19 cellular contexts compared by ENCODE assay signal in genomic region chr9:94675008-94675841, GRCh38. TPM values are rescaled to one million over a fixed set of nuclear protein-coding genes. Genes with fewer than 3 reads are reported as not detected.
DNase-seq lines count a peak whose midpoint lies in the region; ATAC-seq and TF ChIP-seq lines count a peak whose summit lies in the region.
"Had no signal": no experiment of that assay in that cellular context is flagged by ENCODE, and none has a peak within 500 bp of the region (broad histone marks: within the 10 kb centered on the region; RNA-seq: fewer than 3 reads in every experiment).

No MANE protein-coding gene starts in this region.

- H3K18ac ChIP-seq in mesenchymal stem cell (ENCODE audit: low read depth in 1 of 2, low read length in 2 of 2), result no peak overlapping the region

- no peak overlapping the region for H4K8ac ChIP-seq in mesenchymal stem cell (ENCODE audit: low read length)

- TF ChIP-seq CTCF in choroid plexus epithelial cell (conservative IDR thresholded peaks at IDR 0.05; ENCODE audit: low read depth, low read length) (no peak), WTC11 (IDR thresholded peaks at IDR 0.05) (no peak)

- H3K4me1 Mint-ChIP-seq in WTC11, result peaks cover 11% of the 10 kb centered on the region

- H3K23ac ChIP-seq in mesenchymal stem cell (ENCODE audit: low read length in 2 of 2), result no peak overlapping the region

- H2AFZ ChIP-seq in mesenchymal stem cell (ENCODE audit: low read depth, low read length), result no peak overlapping the region

- WGBS in mesenchymal stem cell, result 95% methylated on average over 7 of the region's 7 CpGs
- WGBS in aorta, 2 donors, result 3 to 4% methylated on average over 7 of the region's 7 CpGs

- H3K27ac ChIP-seq in mesenchymal stem cell (ENCODE audit: low read length, poor library complexity, severe bottlenecking), result peak overlapping the region; percentile 87
- H3K27ac ChIP-seq in aorta (ENCODE audit: low read depth in 1 of 2, low read length in 2 of 2), result peak overlapping the region; percentile 35 to 74

- CTCF ChIA-PET in WTC11 (lab: Charles Lee), result interaction anchor here (0.7 kb wide), 1 partner anchor 452 kb away, joined by 3 read pairs; no protein-coding TSS in a partner anchor

- no peak overlapping the region for H2BK15ac ChIP-seq in mesenchymal stem cell (ENCODE audit: low read depth, poor library complexity, severe bottlenecking)

- peak overlapping the region; percentile 74 for H2AK5ac ChIP-seq in mesenchymal stem cell (ENCODE audit: low read length, severe bottlenecking)

- no peak for DNase-seq in left cardiac atrium
- no peak for DNase-seq in cardiac septum (ENCODE audit: low spot score)
- peak; percentile 23 for DNase-seq in choroid plexus epithelial cell (ENCODE audit: low read depth)
- DNase-seq in mesenchymal stem cell, result no peak
- no peak for DNase-seq in aorta
- DNase-seq in WTC11 (ENCODE audit: low spot score), result no peak
- DNase-seq in activated naive CD4-positive, alpha-beta T cell treated with anti-CD3 and anti-CD28 coated beads, Interleukin-2, amount 50 U/mL, for 72 hours (ENCODE audit: low spot score in 2 of 2), result no peak
- DNase-seq: activated CD8-positive, alpha-beta memory T cell treated with anti-CD3 and anti-CD28 coated beads for 24 hours; activated naive CD4-positive, alpha-beta T cell treated with anti-CD3 and anti-CD28 coated beads for 36 hours; hypothalamus; NCI-H1048; Peyer's patch; T1000; upper lobe of left lung had no signal

- H3K9me3 ChIP-seq in mesenchymal stem cell (ENCODE audit: control insufficient read depth, low read length), result no peaks in the 10 kb centered on the region
- no peaks in the 10 kb centered on the region for H3K9me3 ChIP-seq in aorta (ENCODE audit: control insufficient read depth, low read length)
- H3K9me3 ChIP-seq: Peyer's patch, upper lobe of left lung had no signal

- ATAC-seq in left cardiac atrium (peak; percentile 47 to 72), aorta (ENCODE audit: low FRiP score) (peak; percentile 78), WTC11 (no peak), HG03565 (IDR thresholded peaks at IDR 0.05; ENCODE audit: unreplicated experiment) (no peak)
- no peak for ATAC-seq in activated naive CD4-positive, alpha-beta T cell treated with anti-CD3 and anti-CD28 coated beads, Interleukin-2, amount 50 U/mL, for 72 hours

- peak overlapping the region; percentile 9 for H2BK5ac ChIP-seq in mesenchymal stem cell (ENCODE audit: low read depth, low read length, poor library complexity, severe bottlenecking)

- H2BK12ac ChIP-seq in mesenchymal stem cell (ENCODE audit: low read length in 2 of 2), result no peak overlapping the region

- H3K4me3 ChIP-seq in choroid plexus epithelial cell (ENCODE audit: low read depth, low read length) (no peak overlapping the region), mesenchymal stem cell (ENCODE audit: insufficient read depth in 1 of 2, low read depth in 1 of 2, low read length in 2 of 2) (no peak overlapping the region), aorta (ENCODE audit: low read length in 2 of 2) (no peak overlapping the region)
- H3K4me3 ChIP-seq: Peyer's patch, skin epidermis, upper lobe of left lung had no signal

- H3K4ac ChIP-seq in mesenchymal stem cell (ENCODE audit: low read depth in 1 of 2, low read length in 2 of 2), result no peak overlapping the region

- peaks cover 5% of the 10 kb centered on the region; the same call in 1 of the 2 replicates for H3K27me3 Mint-ChIP-seq in WTC11 (ENCODE audit: low read depth)

- no peak overlapping the region for H4K91ac ChIP-seq in mesenchymal stem cell (ENCODE audit: low read length)

- POLR2A ChIA-PET in WTC11 (lab: Charles Lee), result no interaction called here

- no peak overlapping the region for H3K9ac ChIP-seq in mesenchymal stem cell (ENCODE audit: low read length)

- H2BK120ac ChIP-seq in mesenchymal stem cell (ENCODE audit: low read depth, low read length), result no peak overlapping the region

- no peaks in the 10 kb centered on the region for H3K36me3 Mint-ChIP-seq in WTC11
- H3K36me3 Mint-ChIP-seq in activated naive CD4-positive, alpha-beta T cell treated with anti-CD3 and anti-CD28 coated beads, Interleukin-2, amount 50 U/mL, for 72 hours, result no peaks in the 10 kb centered on the region

- intact Hi-C loops in left cardiac atrium (cut with DNase I) (no loop called here), cardiac septum (cut with DNase I) (no loop called here), aorta (cut with DNase I) (loop anchor here in 1 of 2 donors (5.0 kb wide), 1 partner anchor 107 kb away; no protein-coding TSS in a partner anchor)

- H3K4me3 Mint-ChIP-seq in WTC11, result no peak overlapping the region
- H3K4me3 Mint-ChIP-seq: activated naive CD4-positive, alpha-beta T cell treated with anti-CD3 and anti-CD28 coated beads for 36 hours had no signal

- no peak overlapping the region for H3K14ac ChIP-seq in mesenchymal stem cell (ENCODE audit: low read length in 2 of 2)

- no peaks in the 10 kb centered on the region for H3K79me1 ChIP-seq in mesenchymal stem cell (replicated peaks; ENCODE audit: low read length, poor library complexity, severe bottlenecking)

- H3K27me3 ChIP-seq in mesenchymal stem cell (ENCODE audit: control insufficient read depth in 1 of 2, insufficient read depth in 1 of 2, low read length in 2 of 2) (peaks cover 0 to 10% of the 10 kb centered on the region in 2 experiments), aorta (ENCODE audit: control insufficient read depth in 1 of 2, insufficient read depth in 2 of 2, low read length in 1 of 2) (no peaks in the 10 kb centered on the region)
- H3K27me3 ChIP-seq: Peyer's patch, upper lobe of left lung had no signal

- H3K4me1 ChIP-seq in mesenchymal stem cell (ENCODE audit: control insufficient read depth, insufficient read depth, low read depth, low read length) (peaks cover 6% of the 10 kb centered on the region), aorta (ENCODE audit: control insufficient read depth in 1 of 2, insufficient read depth in 2 of 2, low read length in 2 of 2) (peaks cover 0 to 4% of the 10 kb centered on the region in 2 donors)
- H3K4me1 ChIP-seq: Peyer's patch had no signal

- no peaks in the 10 kb centered on the region for H3K36me3 ChIP-seq in mesenchymal stem cell (ENCODE audit: control insufficient read depth in 1 of 2, insufficient read depth in 2 of 2, low read depth in 1 of 2, low read length in 2 of 2)
- H3K36me3 ChIP-seq in aorta (ENCODE audit: control insufficient read depth in 1 of 2, insufficient read depth in 2 of 2, low read length in 1 of 2), result no peaks in the 10 kb centered on the region
- H3K36me3 ChIP-seq: Peyer's patch, upper lobe of left lung had no signal

- H3K4me2 ChIP-seq in mesenchymal stem cell (ENCODE audit: low read length, poor library complexity, severe bottlenecking), result no peak overlapping the region

- H3K9me3 Mint-ChIP-seq in WTC11, result peaks cover 9% of the 10 kb centered on the region
- no peaks in the 10 kb centered on the region for H3K9me3 Mint-ChIP-seq in activated naive CD4-positive, alpha-beta T cell treated with anti-CD3 and anti-CD28 coated beads, Interleukin-2, amount 50 U/mL, for 72 hours
- H3K9me3 Mint-ChIP-seq: activated naive CD4-positive, alpha-beta T cell treated with anti-CD3 and anti-CD28 coated beads for 36 hours had no signal

- H3K27ac Mint-ChIP-seq in WTC11, result no peak overlapping the region
- H3K27ac Mint-ChIP-seq in activated naive CD4-positive, alpha-beta T cell treated with anti-CD3 and anti-CD28 coated beads, Interleukin-2, amount 50 U/mL, for 72 hours, result no peak overlapping the region
- H3K27ac Mint-ChIP-seq: activated naive CD4-positive, alpha-beta T cell treated with anti-CD3 and anti-CD28 coated beads for 36 hours had no signal

TF ChIP-seq in WTC11, 78 proteins besides CTCF, POLR2A, EP300 and RAD21 (continues in another document):
- no peak for TF ChIP-seq ZSCAN18 (CRISPR knock-in tag; IDR thresholded peaks at IDR 0.05)
- no peak for TF ChIP-seq ESRRA (CRISPR knock-in tag; IDR thresholded peaks at IDR 0.05; ENCODE audit: borderline replicate concordance)
- TF ChIP-seq IRF2 (CRISPR knock-in tag; IDR thresholded peaks at IDR 0.05; ENCODE audit: borderline replicate concordance, low read depth), result no peak
- TF ChIP-seq, protein P1, sequence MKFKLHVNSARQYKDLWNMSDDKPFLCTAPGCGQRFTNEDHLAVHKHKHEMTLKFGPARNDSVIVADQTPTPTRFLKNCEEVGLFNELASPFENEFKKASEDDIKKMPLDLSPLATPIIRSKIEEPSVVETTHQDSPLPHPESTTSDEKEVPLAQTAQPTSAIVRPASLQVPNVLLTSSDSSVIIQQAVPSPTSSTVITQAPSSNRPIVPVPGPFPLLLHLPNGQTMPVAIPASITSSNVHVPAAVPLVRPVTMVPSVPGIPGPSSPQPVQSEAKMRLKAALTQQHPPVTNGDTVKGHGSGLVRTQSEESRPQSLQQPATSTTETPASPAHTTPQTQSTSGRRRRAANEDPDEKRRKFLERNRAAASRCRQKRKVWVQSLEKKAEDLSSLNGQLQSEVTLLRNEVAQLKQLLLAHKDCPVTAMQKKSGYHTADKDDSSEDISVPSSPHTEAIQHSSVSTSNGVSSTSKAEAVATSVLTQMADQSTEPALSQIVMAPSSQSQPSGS (CRISPR knock-in tag; IDR thresholded peaks at IDR 0.05; ENCODE audit: borderline replicate concordance, low read depth), result no peak

RNA-seq across cellular contexts. Expression of gene FBP1, which starts 35.9 kb away (rescaled TPM):
- 1 to 10 TPM; 3.4 to 3.5 TPM for total RNA-seq in left cardiac atrium
- total RNA-seq in cardiac septum, result 0.92 TPM
- polyA plus RNA-seq in mesenchymal stem cell (2013, experiment 1 of 2), result 0.40 TPM
- polyA plus RNA-seq in mesenchymal stem cell (2013, experiment 2 of 2), result 0.15 TPM
- total RNA-seq in aorta, result 1 to 10 TPM; 4.7 to 6.6 TPM
- 10 to 100 TPM in 1 of 2 donors, 1 to 10 TPM in 1; 2.0 to 87.4 TPM for polyA plus RNA-seq in aorta
- total RNA-seq in WTC11 (2021), result 5.7 to 6.4 TPM (median 5.8 TPM) in 3 replicates
- 1 to 10 TPM in 1 of 2 donors, under 1 TPM in 1; 0.89 to 1.2 TPM for total RNA-seq in activated naive CD4-positive, alpha-beta T cell treated with anti-CD3 and anti-CD28 coated beads, Interleukin-2, amount 50 U/mL, for 72 hours
- total RNA-seq: Daoy, HT1080 had no signal
- polyA plus RNA-seq: AG04450 had no signal

RNA-seq across cellular contexts. Expression of gene AOPEP, which starts 51.3 kb away (rescaled TPM):
- total RNA-seq in left cardiac atrium (100 to 1,000 TPM; 128 to 132 TPM), cardiac septum (260 TPM), aorta (100 to 1,000 TPM; 270 to 299 TPM), WTC11 (2021) (13.1 to 14.4 TPM (median 14.0 TPM) in 3 replicates)
- 11.8 TPM for polyA plus RNA-seq in mesenchymal stem cell (2013, experiment 1 of 2)
- polyA plus RNA-seq in mesenchymal stem cell (2013, experiment 2 of 2), result 10.9 TPM
- polyA plus RNA-seq in aorta, result 100 to 1,000 TPM; 210 to 311 TPM
- 10 to 100 TPM in 1 of 2 donors, 1 to 10 TPM in 1; 5.5 to 13.0 TPM for total RNA-seq in activated naive CD4-positive, alpha-beta T cell treated with anti-CD3 and anti-CD28 coated beads, Interleukin-2, amount 50 U/mL, for 72 hours

Comparison
In these comparisons a context has a peak if more than half of its experiments do, and no peak if none do; other contexts are left out.
1. ATAC-seq: peak in left cardiac atrium (2 of 2) and aorta (single experiment); none in WTC11 (single experiment), HG03565 (single experiment) and activated naive CD4-positive, alpha-beta T cell treated with anti-CD3 and anti-CD28 coated beads, Interleukin-2, amount 50 U/mL, for 72 hours (0 of 2).